ENCODE assay signal across 20 cellular contexts in the genomic region with DNA sequence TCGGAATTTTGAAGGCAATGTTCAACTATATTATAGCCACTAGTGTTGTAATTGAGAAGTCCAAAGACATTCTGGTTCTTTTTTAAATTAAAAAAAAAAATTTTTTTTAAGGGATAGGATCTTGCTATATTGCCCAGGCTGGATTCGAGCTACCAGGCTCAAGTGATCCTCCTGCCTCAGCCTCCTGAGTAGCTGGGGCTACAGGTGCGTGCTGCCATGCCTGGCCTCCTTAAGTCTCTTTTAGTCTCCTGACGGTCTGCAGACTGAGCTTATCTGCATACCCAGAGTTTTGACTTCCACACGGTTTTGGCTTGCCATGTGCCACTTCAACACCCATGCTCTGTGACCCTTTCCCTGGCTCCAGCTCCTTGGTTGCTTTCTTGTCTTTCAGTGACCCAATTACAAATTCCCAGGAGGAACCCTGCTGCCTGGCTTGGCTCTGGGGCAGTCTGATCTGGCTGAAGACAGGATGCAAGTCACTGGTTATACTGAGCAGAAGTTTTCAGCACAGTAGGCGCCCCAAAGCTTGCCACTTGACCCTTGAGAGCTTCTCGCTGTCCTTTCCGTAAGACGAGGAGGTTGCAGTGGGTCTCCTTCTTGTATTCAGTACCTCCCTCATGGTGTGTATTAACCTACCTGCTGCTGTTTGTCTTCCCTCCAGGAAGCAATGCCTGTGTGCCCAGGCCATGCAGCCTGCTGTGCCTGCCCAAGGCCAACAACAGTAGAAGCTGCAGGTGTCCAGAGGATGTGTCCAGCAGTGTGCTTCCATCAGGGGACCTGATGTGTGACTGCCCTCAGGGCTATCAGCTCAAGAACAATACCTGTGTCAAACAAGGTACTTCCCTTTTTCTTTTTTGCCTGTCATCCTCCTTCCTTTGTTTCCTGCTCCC.
DNase-seq lines count a peak whose midpoint lies in the region; ATAC-seq lines count a peak whose summit lies in the region.
"Had no signal": no experiment of that assay in that cellular context is flagged by ENCODE, and none has a peak within 500 bp of the region (broad histone marks: within the 10 kb centered on the region; RNA-seq: fewer than 3 reads in every experiment).

No MANE protein-coding gene starts in this region.

- H3K4me1 Mint-ChIP-seq in activated T-cell treated with anti-CD3 and anti-CD28 coated beads, Interleukin-2, amount 50 U/mL, for 72 hours (ENCODE audit: low read depth) = peaks cover 49% of the 10 kb centered on the region
- no peaks in the 10 kb centered on the region for H3K4me1 Mint-ChIP-seq in activated CD4-positive, alpha-beta memory T cell treated with anti-CD3 and anti-CD28 coated beads, Interleukin-2, amount 10 ng/mL, durations not matched to agents 7 days and 5 days

- no peaks in the 10 kb centered on the region for H3K27me3 Mint-ChIP-seq in activated T-cell treated with anti-CD3 and anti-CD28 coated beads, Interleukin-2, amount 50 U/mL, for 72 hours (ENCODE audit: low read depth)
- no peaks in the 10 kb centered on the region for H3K27me3 Mint-ChIP-seq in activated CD4-positive, alpha-beta memory T cell treated with anti-CD3 and anti-CD28 coated beads, Interleukin-2, amount 10 ng/mL, durations not matched to agents 7 days and 5 days

- no peaks in the 10 kb centered on the region for H3K9me3 Mint-ChIP-seq in activated T-cell treated with anti-CD3 and anti-CD28 coated beads, Interleukin-2, amount 50 U/mL, for 72 hours
- H3K9me3 Mint-ChIP-seq in activated CD4-positive, alpha-beta memory T cell treated with anti-CD3 and anti-CD28 coated beads, Interleukin-2, amount 10 ng/mL, durations not matched to agents 7 days and 5 days = no peaks in the 10 kb centered on the region
- H3K9me3 Mint-ChIP-seq: CD8-positive, alpha-beta memory T cell; immature natural killer cell; memory B cell; T-helper 1 cell treated with Interleukin-12 subunit alpha and Interleukin-12 subunit beta and Interleukin-4 antibody, amounts not matched to agents 30 μg/mL and 1 μg/mL, for 36 hours had no signal

- POLR2A ChIA-PET in activated CD4-positive, alpha-beta memory T cell treated with anti-CD3 and anti-CD28 coated beads, Interleukin-2, amount 10 ng/mL, durations not matched to agents 7 days and 5 days (lab: Charles Lee) = no interaction called here

- CTCF ChIA-PET in activated CD4-positive, alpha-beta memory T cell treated with anti-CD3 and anti-CD28 coated beads, Interleukin-2, amount 10 ng/mL, durations not matched to agents 7 days and 5 days (lab: Charles Lee) = interaction anchor here (0.6 to 0.9 kb wide), 2 partner anchors 14 to 248 kb away, joined by 3 read pairs; no protein-coding TSS in a partner anchor

- no peak overlapping the region for H3K4me3 Mint-ChIP-seq in activated T-cell treated with anti-CD3 and anti-CD28 coated beads, Interleukin-2, amount 50 U/mL, for 72 hours
- H3K4me3 Mint-ChIP-seq in activated CD4-positive, alpha-beta memory T cell treated with anti-CD3 and anti-CD28 coated beads, Interleukin-2, amount 10 ng/mL, durations not matched to agents 7 days and 5 days = no peak overlapping the region
- H3K4me3 Mint-ChIP-seq: CD8-positive, alpha-beta memory T cell; immature natural killer cell; memory B cell; T-helper 1 cell treated with Interleukin-12 subunit alpha and Interleukin-12 subunit beta and Interleukin-4 antibody, amounts not matched to agents 30 μg/mL and 1 μg/mL, for 36 hours had no signal

- no peak for DNase-seq in activated T-cell treated with anti-CD3 and anti-CD28 coated beads, Interleukin-2, amount 50 U/mL, for 72 hours
- no peak for DNase-seq in activated T-cell treated with anti-CD3 and anti-CD28 coated beads, Interleukin-2, amount 50 U/mL, for 48 hours
- peak; percentile 95 for DNase-seq in NCI-H146 treated with DMSO at 0.1 percent for 48 hours (lab: John Stamatoyannopoulos, UW; ENCODE audit: unreplicated experiment)
- peak; percentile 32 for DNase-seq in cerebellum (ENCODE audit: low spot score)
- DNase-seq in retina = peak; percentile 34
- DNase-seq in activated CD4-positive, alpha-beta memory T cell treated with anti-CD3 and anti-CD28 coated beads, Interleukin-2, amount 10 ng/mL, durations not matched to agents 7 days and 5 days = no peak
- DNase-seq in stimulated activated CD4-positive, alpha-beta T cell treated with anti-CD3 and anti-CD28 coated beads, Interleukin-2, amount 100 ng/mL, for 48 hours = no peak
- no peak for DNase-seq in D341Med (ENCODE audit: low spot score)
- DNase-seq: CD8-positive, alpha-beta memory T cell; GF-D8; HCEC 1CT; immature natural killer cell; MV-4-11; sigmoid colon; stimulated activated CD4-positive, alpha-beta T cell treated with anti-CD3 and anti-CD28 coated beads, Interleukin-2, amount 100 ng/mL, for 24 hours; stimulated activated CD8-positive, alpha-beta memory T cell treated with anti-CD3 and anti-CD28 coated beads, Interleukin-4, amount 100 ng/mL, for 48 hours had no signal

- no peak for ATAC-seq in activated T-cell treated with anti-CD3 and anti-CD28 coated beads, Interleukin-2, amount 50 U/mL, for 72 hours (replicated peaks in 1 of 2)
- ATAC-seq: A549; activated CD4-positive, CD25-positive, alpha-beta regulatory T cell treated with anti-CD3 and anti-CD28 coated beads, Interleukin-2, amount 50 U/mL, for 24 hours had no signal

- H3K36me3 Mint-ChIP-seq in activated T-cell treated with anti-CD3 and anti-CD28 coated beads, Interleukin-2, amount 50 U/mL, for 72 hours (ENCODE audit: insufficient read depth in 2 of 2) = peaks cover 6 to 16% of the 10 kb centered on the region in 2 donors
- H3K36me3 Mint-ChIP-seq in activated CD4-positive, alpha-beta memory T cell treated with anti-CD3 and anti-CD28 coated beads, Interleukin-2, amount 10 ng/mL, durations not matched to agents 7 days and 5 days (ENCODE audit: low read depth) = peaks cover 66% of the 10 kb centered on the region

- peak overlapping the region; percentile 45 for H3K27ac Mint-ChIP-seq in activated T-cell treated with anti-CD3 and anti-CD28 coated beads, Interleukin-2, amount 50 U/mL, for 72 hours
- no peak overlapping the region for H3K27ac Mint-ChIP-seq in activated CD4-positive, alpha-beta memory T cell treated with anti-CD3 and anti-CD28 coated beads, Interleukin-2, amount 10 ng/mL, durations not matched to agents 7 days and 5 days
- H3K27ac Mint-ChIP-seq: memory B cell had no signal

Comparison
In these comparisons a context has a peak if more than half of its experiments do, and no peak if none do; other contexts are left out.
1. DNase-seq: peak in NCI-H146 treated with DMSO at 0.1 percent for 48 hours (single experiment), cerebellum (single experiment) and retina (single experiment); none in activated T-cell treated with anti-CD3 and anti-CD28 coated beads, Interleukin-2, amount 50 U/mL, for 72 hours (0 of 2), activated T-cell treated with anti-CD3 and anti-CD28 coated beads, Interleukin-2, amount 50 U/mL, for 48 hours (0 of 2), activated CD4-positive, alpha-beta memory T cell treated with anti-CD3 and anti-CD28 coated beads, Interleukin-2, amount 10 ng/mL, durations not matched to agents 7 days and 5 days (single experiment), stimulated activated CD4-positive, alpha-beta T cell treated with anti-CD3 and anti-CD28 coated beads, Interleukin-2, amount 100 ng/mL, for 48 hours (0 of 2) and D341Med (single experiment).